8 cellular contexts compared by ENCODE assay signal in the genomic region with DNA sequence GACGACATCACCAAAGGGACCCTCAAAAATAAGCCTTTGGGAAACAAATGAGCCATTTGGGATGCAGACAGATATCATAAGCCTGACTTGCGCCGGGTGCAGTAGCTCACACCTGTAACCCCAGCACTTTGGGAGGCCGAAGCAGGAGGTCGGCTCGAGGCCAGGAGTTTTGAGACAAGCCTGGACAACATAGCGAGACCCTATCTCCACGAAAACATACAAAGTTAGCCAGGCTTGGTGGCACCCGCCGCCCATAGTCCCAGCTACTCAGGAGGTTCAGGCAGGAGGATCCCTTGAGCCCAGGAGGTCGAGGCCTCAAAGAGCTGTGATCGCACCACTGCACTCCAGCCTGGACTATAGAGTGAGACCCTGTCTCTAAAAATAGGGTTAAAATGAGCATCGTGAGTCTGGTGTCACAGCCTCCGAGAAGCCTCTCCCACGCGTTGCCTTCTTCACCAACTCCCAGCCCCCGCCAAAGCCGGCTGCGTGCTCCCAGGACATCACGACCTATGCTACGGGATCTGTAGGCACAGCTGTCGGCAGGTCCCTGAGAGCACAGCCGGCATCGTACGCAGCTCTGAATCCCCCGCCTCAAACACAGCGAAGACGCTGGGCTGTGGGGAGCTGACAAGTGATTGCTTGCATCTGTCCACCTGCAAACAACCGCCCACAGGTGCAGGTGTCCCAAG. TPM values are rescaled to one million over a fixed set of nuclear protein-coding genes. Genes with fewer than 3 reads are reported as not detected.
DNase-seq lines count a peak whose midpoint lies in the region; ATAC-seq and TF ChIP-seq lines count a peak whose summit lies in the region.

No MANE protein-coding gene starts in this region.

- H3K27ac ChIP-seq in SJCRH30: no peak overlapping the region
- peak overlapping the region in 2 of 4 donors; percentile 94 to 99 for H3K27ac ChIP-seq in esophagus squamous epithelium
- no peak overlapping the region for H3K27ac ChIP-seq in rectal smooth muscle tissue (ENCODE audit: low read depth, low read length)

- H3K4me1 ChIP-seq in SJCRH30 (no peaks in the 10 kb centered on the region), esophagus squamous epithelium (peaks cover 58 to 78% (median 60%) of the 10 kb centered on the region in 3 donors), rectal smooth muscle tissue (ENCODE audit: control insufficient read depth, insufficient read depth, low read length) (peaks cover 11% of the 10 kb centered on the region)

- H3K27me3 ChIP-seq in SJCRH30: no peaks in the 10 kb centered on the region
- H3K27me3 ChIP-seq in esophagus squamous epithelium: no peaks in the 10 kb centered on the region
- no peaks in the 10 kb centered on the region for H3K27me3 ChIP-seq in rectal smooth muscle tissue (ENCODE audit: control insufficient read depth, insufficient read depth, low read length)

- H3K9ac ChIP-seq in rectal smooth muscle tissue (ENCODE audit: low read length): no peak overlapping the region

- no peak for TF ChIP-seq CTCF in esophagus squamous epithelium (IDR thresholded peaks at IDR 0.05)

- TF ChIP-seq POLR2A in esophagus squamous epithelium (IDR thresholded peaks at IDR 0.05): no peak

- 59 to 62% methylated on average over 19 of the region's 29 CpGs for WGBS in esophagus squamous epithelium, 2 donors

- DNase-seq in SJCRH30 (no peak), esophagus squamous epithelium (lab: John Stamatoyannopoulos, UW) (no peak), HuH-7 (ENCODE audit: low spot score) (no peak)

- intact Hi-C loops in esophagus squamous epithelium (cut with DNase I): no loop called here

- H3K9me3 ChIP-seq in SJCRH30 (replicated peaks) (no peaks in the 10 kb centered on the region), esophagus squamous epithelium (no peaks in the 10 kb centered on the region)

- H3K4me3 ChIP-seq in GM08714 (ENCODE audit: low read length) (peak overlapping the region; percentile 85; the same call in 1 of the 2 replicates), SJCRH30 (peak overlapping the region; percentile 98; the same call in 1 of the 2 replicates), esophagus squamous epithelium (peak overlapping the region in 3 of 4 donors; percentile 90 to 100 (median 99)), rectal smooth muscle tissue (ENCODE audit: low read length) (peak overlapping the region; percentile 92)

- ATAC-seq in HG02981 (IDR thresholded peaks at IDR 0.05; ENCODE audit: unreplicated experiment): no peak
- ATAC-seq in HG03432 (IDR thresholded peaks at IDR 0.05; ENCODE audit: unreplicated experiment): no peak
- no peak for ATAC-seq in GM21447 (IDR thresholded peaks at IDR 0.05; ENCODE audit: unreplicated experiment)

- H3K36me3 ChIP-seq in SJCRH30: no peaks in the 10 kb centered on the region
- peaks cover 0 to 28% (median 0%) of the 10 kb centered on the region in 3 donors for H3K36me3 ChIP-seq in esophagus squamous epithelium
- H3K36me3 ChIP-seq in rectal smooth muscle tissue (ENCODE audit: control insufficient read depth, insufficient read depth, low read length): no peaks in the 10 kb centered on the region

RNA-seq across cellular contexts. Expression of a gene that starts 1.6 kb away (rescaled TPM):
- 17.7 and 19.1 TPM in 2 replicates for total RNA-seq in SJCRH30 (2014; rRNA removed; shearing (Covaris generic))
- 10 to 100 TPM in 3 of 4 donors, 1 to 10 TPM in 1; 7.5 to 16.4 (median 15.4) TPM for total RNA-seq in esophagus squamous epithelium

RNA-seq across cellular contexts. Expression of a gene that starts 16.7 kb away (rescaled TPM):
- 5.1 and 5.8 TPM in 2 replicates for total RNA-seq in SJCRH30 (2014; rRNA removed; shearing (Covaris generic))
- 10 to 100 TPM in 1 of 4 donors, 1 to 10 TPM in 3; 8.3 to 13.5 (median 9.1) TPM for total RNA-seq in esophagus squamous epithelium

RNA-seq across cellular contexts. Expression of a gene that starts 34.6 kb away (rescaled TPM):
- total RNA-seq in SJCRH30 (2014; rRNA removed; shearing (Covaris generic)): 0.08 TPM in 1 of 2 replicates, not detected in the other
- total RNA-seq in esophagus squamous epithelium: 1 to 10 TPM in 2 of 4 donors, under 1 TPM in 2; 0.57 to 3.0 (median 1.4) TPM

RNA-seq across cellular contexts. Expression of a gene that starts 38.6 kb away (rescaled TPM):
- 39.2 and 41.6 TPM in 2 replicates for total RNA-seq in SJCRH30 (2014; rRNA removed; shearing (Covaris generic))
- total RNA-seq in esophagus squamous epithelium: 10 to 100 TPM; 78.4 to 91.7 (median 82.9) TPM

RNA-seq across cellular contexts. Expression of a gene that starts 58.5 kb away (rescaled TPM):
- total RNA-seq in SJCRH30 (2014; rRNA removed; shearing (Covaris generic)): 4.7 and 4.8 TPM in 2 replicates
- 10 to 100 TPM in 2 of 4 donors, 1 to 10 TPM in 2; 4.7 to 20.4 (median 11.1) TPM for total RNA-seq in esophagus squamous epithelium
